9 cellular contexts compared by ENCODE assay signal in genomic region chr2:99216096-99216495, GRCh38. TPM values are rescaled to one million over a fixed set of nuclear protein-coding genes. Genes with fewer than 3 reads are reported as not detected.
"Had no signal": no experiment of that assay in that cellular context is flagged by ENCODE, and none has a peak within 500 bp of the region (broad histone marks: within the 10 kb centered on the region; RNA-seq: fewer than 3 reads in every experiment).

No MANE protein-coding gene starts in this region.

- H3K4me3 ChIP-seq: GM12878 had no signal

- DNase-seq: GDM1, GF-D8 had no signal

- FAIRE-seq: G401.6, GM12878, GM12891, GM12892, GM18507, GM19239 had no signal

- ATAC-seq: GM12878 had no signal

RNA-seq across cellular contexts. Expression of gene LYG2, which starts 39.4 kb away (rescaled TPM):
- total RNA-seq: G401, GM12878 had no signal
